In genomic region chr15:68640791-68641331, GRCh38 we compare ENCODE assay signal across 10 cellular contexts.
DNase-seq lines count a peak whose midpoint lies in the region; ATAC-seq, FAIRE-seq and TF ChIP-seq lines count a peak whose summit lies in the region.
"Had no signal": no experiment of that assay in that cellular context is flagged by ENCODE, and none has a peak within 500 bp of the region (broad histone marks: within the 10 kb centered on the region; RNA-seq: fewer than 3 reads in every experiment).

No MANE protein-coding gene starts in this region.

- H3K27ac ChIP-seq in right cardiac atrium (ENCODE audit: low read length): peak overlapping the region; percentile 29
- H3K27ac ChIP-seq in temporal lobe (ENCODE audit: low read depth, low read length): peak overlapping the region; percentile 59
- no peak overlapping the region for H3K27ac ChIP-seq in HepG2 (ENCODE audit: extremely low read length, insufficient read depth, low read length)
- H3K27ac ChIP-seq: parathyroid adenoma had no signal

- 59% methylated on average over 8 of the region's 8 CpGs for WGBS in right cardiac atrium
- WGBS in HepG2 (ENCODE audit: low lambda C conversion rate): 34% methylated on average over 6 of the region's 8 CpGs

- CTCF ChIA-PET in MCF 10A (lab: Yijun Ruan, JAX) (interaction anchor here (0.5 to 1.5 kb wide), 5 partner anchors 33 to 811 kb away, joined by 3 to 5 read pairs (median 4); partner anchors contain the start of gene RPLP1), HepG2 (lab: Yijun Ruan, JAX; ENCODE audit: low intra/inter-chr PET ratio, low total read pairs) (no interaction called here)
- CTCF ChIA-PET in activated naive CD4-positive, alpha-beta T cell treated with anti-CD3 and anti-CD28 coated beads, Interleukin-2, amount 10 ng/mL, durations not matched to agents 7 days and 5 days (lab: Charles Lee): interaction anchor here (0.7 kb wide), 1 partner anchor 28 kb away, joined by 3 read pairs; no protein-coding TSS in a partner anchor

- H3K79me2 ChIP-seq in HepG2 (ENCODE audit: insufficient read depth, low read length): no peaks in the 10 kb centered on the region
- H3K79me2 ChIP-seq: parathyroid adenoma had no signal

- no peak for TF ChIP-seq CTCF in MCF 10A (IDR thresholded peaks at IDR 0.05; ENCODE audit: unreplicated experiment)
- TF ChIP-seq CTCF in HepG2 (CRISPR knock-in tag; IDR thresholded peaks at IDR 0.05): no peak

- DNase-seq in NCI-H1105 treated with DMSO at 0.1 percent for 48 hours (lab: John Stamatoyannopoulos, UW) (peak; percentile 93), MCF 10A (ENCODE audit: unreplicated experiment) (peak; percentile 73), right cardiac atrium (peak; percentile 52 to 85 (median 77)), immature natural killer cell (no peak), HepG2 (ENCODE audit: low spot score) (no peak)
- DNase-seq in stimulated activated CD4-positive, alpha-beta T cell treated with anti-CD3 and anti-CD28 coated beads, Interleukin-1b, Interleukin-23, amount 100 ng/mL, for 48 hours: no peak
- no peak for DNase-seq in activated naive CD4-positive, alpha-beta T cell treated with anti-CD3 and anti-CD28 coated beads, Interleukin-2, amount 10 ng/mL, durations not matched to agents 7 days and 5 days

- no peak overlapping the region for H2AFZ ChIP-seq in HepG2 (ENCODE audit: low read length)
- H2AFZ ChIP-seq: parathyroid adenoma had no signal

- in situ Hi-C loops in HepG2 (cut with HindIII; ENCODE audit: extremely low pct_ligation_motif_present, low pct_unique_long_range_greater_than_20kb): no loop called here

- H3K9me3 Mint-ChIP-seq in MCF 10A (ENCODE audit: unreplicated experiment): no peaks in the 10 kb centered on the region
- H3K9me3 Mint-ChIP-seq in activated naive CD4-positive, alpha-beta T cell treated with anti-CD3 and anti-CD28 coated beads, Interleukin-2, amount 10 ng/mL, durations not matched to agents 7 days and 5 days: no peaks in the 10 kb centered on the region
- H3K9me3 Mint-ChIP-seq in immature natural killer cell: no peaks in the 10 kb centered on the region

- TF ChIP-seq RAD21 in HepG2 (CRISPR knock-in tag; IDR thresholded peaks at IDR 0.05): no peak

- TF ChIP-seq EP300 in HepG2 (IDR thresholded peaks at IDR 0.05; ENCODE audit: low read depth in 2 of 2, low read length in 2 of 2): no peak
- no peak for TF ChIP-seq EP300 in HepG2 (CRISPR knock-in tag; IDR thresholded peaks at IDR 0.05; ENCODE audit: borderline replicate concordance)

- H3K27me3 ChIP-seq in right cardiac atrium (ENCODE audit: control insufficient read depth, insufficient read depth): no peaks in the 10 kb centered on the region
- peaks cover 0 to 3% of the 10 kb centered on the region in 2 experiments; a peak in 1 of 5 replicates for H3K27me3 ChIP-seq in HepG2 (ENCODE audit: control insufficient read depth in 1 of 2, insufficient read depth in 2 of 2, low read length in 2 of 2)

- no peaks in the 10 kb centered on the region for H3K9me3 ChIP-seq in right cardiac atrium (ENCODE audit: control insufficient read depth, low read length)
- no peaks in the 10 kb centered on the region for H3K9me3 ChIP-seq in HepG2 (ENCODE audit: low read length)

- BruUV-seq in MCF 10A (replicated peaks; lab: Mats Ljungman, UMichigan): no TSS peak
- no TSS peak for BruUV-seq in HepG2 (replicated peaks; lab: Mats Ljungman, UMichigan)

- peaks cover 21% of the 10 kb centered on the region for H3K4me1 Mint-ChIP-seq in MCF 10A (ENCODE audit: insufficient read depth, unreplicated experiment)
- H3K4me1 Mint-ChIP-seq in activated naive CD4-positive, alpha-beta T cell treated with anti-CD3 and anti-CD28 coated beads, Interleukin-2, amount 10 ng/mL, durations not matched to agents 7 days and 5 days: no peaks in the 10 kb centered on the region
- no peaks in the 10 kb centered on the region for H3K4me1 Mint-ChIP-seq in immature natural killer cell

- peak; percentile 24 to 28 for ATAC-seq in right cardiac atrium
- ATAC-seq in HepG2: no peak

- H3K27me3 Mint-ChIP-seq in MCF 10A (ENCODE audit: insufficient read depth, unreplicated experiment): no peaks in the 10 kb centered on the region
- H3K27me3 Mint-ChIP-seq in activated naive CD4-positive, alpha-beta T cell treated with anti-CD3 and anti-CD28 coated beads, Interleukin-2, amount 10 ng/mL, durations not matched to agents 7 days and 5 days: peaks cover 18% of the 10 kb centered on the region
- peaks cover 0 to 3% (median 2%) of the 10 kb centered on the region in 3 donors for H3K27me3 Mint-ChIP-seq in immature natural killer cell (ENCODE audit: low read depth in 3 of 3)

- H3K36me3 ChIP-seq in HepG2 (replicated peaks in 1 of 2; ENCODE audit: control insufficient read depth in 1 of 2, insufficient read depth in 2 of 2, low read length in 2 of 2): no peaks in the 10 kb centered on the region

- TF ChIP-seq POLR2A in HepG2 (IDR thresholded peaks at IDR 0.05; ENCODE audit: insufficient read depth in 1 of 2, low read depth in 2 of 2, low read length in 2 of 2): no peak

- H3K4me1 ChIP-seq in right cardiac atrium (ENCODE audit: control insufficient read depth, insufficient read depth, low read length): peaks cover 16% of the 10 kb centered on the region
- no peaks in the 10 kb centered on the region for H3K4me1 ChIP-seq in HepG2 (ENCODE audit: insufficient read depth, low read length)
- H3K4me1 ChIP-seq: parathyroid adenoma had no signal

- intact Hi-C loops in MCF 10A (cut with micrococcal nuclease): no loop called here
- intact Hi-C loops in right cardiac atrium (cut with DNase I): no loop called here
- intact Hi-C loops in HepG2 (cut with micrococcal nuclease; ENCODE audit: unreplicated experiment): no loop called here

- H4K20me1 ChIP-seq in HepG2 (ENCODE audit: insufficient read depth, low read length): no peaks in the 10 kb centered on the region

- H3K4me3 Mint-ChIP-seq in MCF 10A (ENCODE audit: unreplicated experiment) (peak overlapping the region; percentile 60), immature natural killer cell (no peak overlapping the region)
- no peak overlapping the region for H3K4me3 Mint-ChIP-seq in activated naive CD4-positive, alpha-beta T cell treated with anti-CD3 and anti-CD28 coated beads, Interleukin-2, amount 10 ng/mL, durations not matched to agents 7 days and 5 days

- H3K27ac Mint-ChIP-seq in MCF 10A (ENCODE audit: low read depth, unreplicated experiment): peak overlapping the region; percentile 86
- H3K27ac Mint-ChIP-seq in activated naive CD4-positive, alpha-beta T cell treated with anti-CD3 and anti-CD28 coated beads, Interleukin-2, amount 10 ng/mL, durations not matched to agents 7 days and 5 days: no peak overlapping the region
- H3K27ac Mint-ChIP-seq in immature natural killer cell: no peak overlapping the region

- H3K36me3 Mint-ChIP-seq in MCF 10A (ENCODE audit: insufficient read depth, unreplicated experiment): no peaks in the 10 kb centered on the region
- H3K36me3 Mint-ChIP-seq in activated naive CD4-positive, alpha-beta T cell treated with anti-CD3 and anti-CD28 coated beads, Interleukin-2, amount 10 ng/mL, durations not matched to agents 7 days and 5 days: no peaks in the 10 kb centered on the region
- H3K36me3 Mint-ChIP-seq in immature natural killer cell: no peaks in the 10 kb centered on the region

- FAIRE-seq in HepG2 (lab: Jason Lieb, UNC): no peak
- FAIRE-seq: colon had no signal

- H3K4me3 ChIP-seq in right cardiac atrium (ENCODE audit: low read length) (no peak overlapping the region), HepG2 (replicated peaks in 1 of 3; ENCODE audit: insufficient read depth in 1 of 3, low read depth in 2 of 3, low read length in 3 of 3) (no peak overlapping the region)

- POLR2A ChIA-PET in MCF 10A (lab: Yijun Ruan, JAX) (interaction anchor here (0.5 to 0.8 kb wide), 5 partner anchors 11 to 364 kb away, joined by 3 read pairs; no protein-coding TSS in a partner anchor), HepG2 (lab: Yijun Ruan, JAX) (no interaction called here)

- no peak overlapping the region for H3K9ac ChIP-seq in HepG2 (ENCODE audit: insufficient read depth, low read depth, low read length)
- H3K9ac ChIP-seq: parathyroid adenoma had no signal

- H3K4me2 ChIP-seq in HepG2 (ENCODE audit: low read depth, low read length): no peak overlapping the region

TF ChIP-seq in HepG2, 621 proteins besides CTCF, POLR2A, EP300 and RAD21 (continues in another document):
- no peak for TF ChIP-seq CSRNP2 (CRISPR knock-in tag; conservative IDR thresholded peaks at IDR 0.05; ENCODE audit: low read depth)
- no peak for TF ChIP-seq NCOR1 (IDR thresholded peaks at IDR 0.05; ENCODE audit: borderline replicate concordance, low read length)
- TF ChIP-seq ZSCAN30 (CRISPR knock-in tag; IDR thresholded peaks at IDR 0.05): no peak
- no peak for TF ChIP-seq ZNF781 (CRISPR knock-in tag; IDR thresholded peaks at IDR 0.05; ENCODE audit: borderline replicate concordance, not compliant biosample characterization)
- no peak for TF ChIP-seq ZNF567 (CRISPR knock-in tag; IDR thresholded peaks at IDR 0.05; ENCODE audit: borderline replicate concordance)
- no peak for TF ChIP-seq HNRNPH1 (optimal IDR thresholded peaks at IDR 0.05; ENCODE audit: low read depth, low read length)
- TF ChIP-seq JUND (CRISPR knock-in tag; IDR thresholded peaks at IDR 0.05): no peak
- no peak for TF ChIP-seq DNMT3B (CRISPR knock-in tag; conservative IDR thresholded peaks at IDR 0.05)
- TF ChIP-seq ZNF564 (CRISPR knock-in tag; IDR thresholded peaks at IDR 0.05): no peak
- no peak for TF ChIP-seq ZNF383 (CRISPR knock-in tag; IDR thresholded peaks at IDR 0.05; ENCODE audit: borderline replicate concordance)
- no peak for TF ChIP-seq ZBTB21 (CRISPR knock-in tag; IDR thresholded peaks at IDR 0.05)

Comparison
In these comparisons a context has a peak if more than half of its experiments do, and no peak if none do; other contexts are left out.
1. DNase-seq: peak in NCI-H1105 treated with DMSO at 0.1 percent for 48 hours (single experiment), MCF 10A (single experiment) and right cardiac atrium (3 of 3); none in stimulated activated CD4-positive, alpha-beta T cell treated with anti-CD3 and anti-CD28 coated beads, Interleukin-1b, Interleukin-23, amount 100 ng/mL, for 48 hours (single experiment), activated naive CD4-positive, alpha-beta T cell treated with anti-CD3 and anti-CD28 coated beads, Interleukin-2, amount 10 ng/mL, durations not matched to agents 7 days and 5 days (single experiment), immature natural killer cell (0 of 3) and HepG2 (single experiment).